In genomic region chr18:319745-320144, GRCh38 we compare ENCODE assay signal across 23 cellular contexts.
"Had no signal": no experiment of that assay in that cellular context is flagged by ENCODE, and none has a peak within 500 bp of the region (broad histone marks: within the 10 kb centered on the region; RNA-seq: fewer than 3 reads in every experiment).

No MANE protein-coding gene starts in this region.

- ATAC-seq: foreskin keratinocyte, heart right ventricle, left cardiac atrium, left lung, left ventricle myocardium superior, lower lobe of right lung, mucosa of descending colon had no signal

- H3K4me3 Mint-ChIP-seq: mesothelial cell of epicardium, naive B cell had no signal

- H3K27me3 ChIP-seq: dorsolateral prefrontal cortex, esophagus muscularis mucosa, foreskin keratinocyte, heart right ventricle, left lung had no signal

- H3K27ac ChIP-seq: coronary artery, foreskin keratinocyte, heart right ventricle, left lung, lower lobe of right lung had no signal

- H3K4me1 ChIP-seq: foreskin keratinocyte had no signal

- DNase-seq: dermis blood vessel endothelial cell; dorsolateral prefrontal cortex; effector CD4-positive, alpha-beta T cell; effector memory CD4-positive, alpha-beta T cell; foreskin keratinocyte; glutamatergic neuron; head of caudate nucleus; heart right ventricle; hippocampal formation; left cardiac atrium; left lung; left ventricle myocardium superior; lower lobe of right lung; mesenchymal stem cell; mucosa of descending colon; naive B cell had no signal

- FAIRE-seq: endothelial cell of umbilical vein, frontal cortex, islet of Langerhans, keratinocyte had no signal

- H3K9me3 Mint-ChIP-seq: mesothelial cell of epicardium, naive B cell had no signal

- H3K36me3 Mint-ChIP-seq: naive B cell had no signal

- H3K27me3 Mint-ChIP-seq: naive B cell had no signal

- H3K27ac Mint-ChIP-seq: mesothelial cell of epicardium, naive B cell had no signal

- H3K36me3 ChIP-seq: esophagus muscularis mucosa, heart right ventricle, left lung, lower lobe of right lung had no signal

- H3K4me3 ChIP-seq: coronary artery, dorsolateral prefrontal cortex, esophagus muscularis mucosa, heart right ventricle, left lung, lower lobe of right lung, mucosa of descending colon had no signal

- H3K9me3 ChIP-seq: esophagus muscularis mucosa, heart right ventricle, left lung, lower lobe of right lung, mucosa of descending colon had no signal
